ENCODE assay signal across 27 cellular contexts in genomic region chr4:15610855-15611254, GRCh38.
"Had no signal": no experiment of that assay in that cellular context is flagged by ENCODE, and none has a peak within 500 bp of the region (broad histone marks: within the 10 kb centered on the region; RNA-seq: fewer than 3 reads in every experiment).

No MANE protein-coding gene starts in this region.

- H3K4me1 Mint-ChIP-seq: endodermal cell, mesothelial cell of epicardium had no signal

- ATAC-seq: left ventricle myocardium superior; lower lobe of right lung; mucosa of descending colon; natural killer cell treated with Interleukin-12 subunit alpha and Interleukin-12 subunit beta and Interleukin-15 and Interleukin-18, amount 100 ng/mL, for 72 hours; right lobe of liver; stimulated activated naive B cell treated with anti-CD40 and anti-IgM and Interleukin-4, amounts not matched to agents 10 μg/mL and 1 μg/mL and 100 μg/mL, for 72 hours had no signal

- H3K27ac ChIP-seq: colonic mucosa, lower lobe of right lung, parathyroid adenoma, right lobe of liver, thoracic aorta, tibial nerve, upper lobe of left lung had no signal

- H3K27ac Mint-ChIP-seq: dendritic cell treated with granulocyte-macrophage colony-stimulating factor and Interleukin-4, amounts not matched to agents 40 ng/mL and 50 ng/mL, for 4 days; endodermal cell; mesothelial cell of epicardium; naive B cell; natural killer cell treated with Interleukin-12 subunit alpha and Interleukin-12 subunit beta and Interleukin-15 and Interleukin-18, amount 100 ng/mL, for 72 hours; stimulated activated naive B cell treated with anti-CD40 and anti-IgM and Interleukin-4, amounts not matched to agents 10 μg/mL and 1 μg/mL and 100 μg/mL, for 72 hours; stimulated activated naive CD8-positive, alpha-beta T cell treated with anti-CD3 and anti-CD28 coated beads, Interleukin-15, Interleukin-2, amounts not matched to agents 100 ng/mL and 50 ng/mL, for 24 hours had no signal

- H3K36me3 ChIP-seq: colonic mucosa, thoracic aorta had no signal

- H3K9me3 Mint-ChIP-seq: immature natural killer cell; natural killer cell treated with Interleukin-12 subunit alpha and Interleukin-12 subunit beta and Interleukin-15 and Interleukin-18, amount 100 ng/mL, for 72 hours; neural crest cell; stimulated activated naive CD8-positive, alpha-beta T cell treated with anti-CD3 and anti-CD28 coated beads, Interleukin-15, Interleukin-2, amounts not matched to agents 100 ng/mL and 50 ng/mL, for 24 hours had no signal

- H3K27me3 Mint-ChIP-seq: dendritic cell treated with granulocyte-macrophage colony-stimulating factor and Interleukin-4, amounts not matched to agents 40 ng/mL and 50 ng/mL, for 4 days; naive B cell; natural killer cell treated with Interleukin-12 subunit alpha and Interleukin-12 subunit beta and Interleukin-15 and Interleukin-18, amount 100 ng/mL, for 72 hours; progenitor cell of endocrine pancreas; stimulated activated naive B cell treated with anti-CD40 and anti-IgM and Interleukin-4, amounts not matched to agents 10 μg/mL and 1 μg/mL and 100 μg/mL, for 72 hours; stimulated activated naive CD8-positive, alpha-beta T cell treated with anti-CD3 and anti-CD28 coated beads, Interleukin-15, Interleukin-2, amounts not matched to agents 100 ng/mL and 50 ng/mL, for 24 hours had no signal

- H3K4me1 ChIP-seq: colonic mucosa, lower lobe of right lung, parathyroid adenoma, right lobe of liver, upper lobe of left lung had no signal

- H3K4me3 Mint-ChIP-seq: dendritic cell treated with granulocyte-macrophage colony-stimulating factor and Interleukin-4, amounts not matched to agents 40 ng/mL and 50 ng/mL, for 4 days; endodermal cell; immature natural killer cell; mesothelial cell of epicardium; naive B cell; natural killer cell treated with Interleukin-12 subunit alpha and Interleukin-12 subunit beta and Interleukin-15 and Interleukin-18, amount 100 ng/mL, for 72 hours; neural crest cell; stimulated activated naive B cell treated with anti-CD40 and anti-IgM and Interleukin-4, amounts not matched to agents 10 μg/mL and 1 μg/mL and 100 μg/mL, for 72 hours; stimulated activated naive CD8-positive, alpha-beta T cell treated with anti-CD3 and anti-CD28 coated beads, Interleukin-15, Interleukin-2, amounts not matched to agents 100 ng/mL and 50 ng/mL, for 24 hours had no signal

- H3K4me3 ChIP-seq: colonic mucosa, lower lobe of right lung, mucosa of descending colon, right lobe of liver, thoracic aorta, tibial nerve, upper lobe of left lung had no signal

- H3K9ac ChIP-seq: parathyroid adenoma had no signal

- DNase-seq: colonic mucosa; effector CD8-positive, alpha-beta T cell; endodermal cell; hypothalamus; immature natural killer cell; islet precursor cell; left ventricle myocardium superior; lower lobe of right lung; mesenchymal stem cell; mucosa of descending colon; naive B cell; right lobe of liver; small intestine; stimulated activated CD4-positive, alpha-beta T cell treated with anti-CD3 and anti-CD28 coated beads, Interleukin-15, amount 100 ng/mL, for 24 hours; stimulated activated CD4-positive, alpha-beta T cell treated with anti-CD3 and anti-CD28 coated beads, Interleukin-2, amount 100 ng/mL, for 48 hours; stimulated activated naive B cell treated with anti-CD40 and anti-IgM and Interleukin-4, amounts not matched to agents 10 μg/mL and 1 μg/mL and 100 μg/mL, for 72 hours; upper lobe of left lung had no signal

- H3K27me3 ChIP-seq: colonic mucosa, right lobe of liver, tibial nerve, upper lobe of left lung had no signal

- H2AFZ ChIP-seq: parathyroid adenoma had no signal

- H3K9me3 ChIP-seq: colonic mucosa, lower lobe of right lung, mucosa of descending colon, right lobe of liver, thoracic aorta, tibial nerve, upper lobe of left lung had no signal

- FAIRE-seq: urothelium cell line had no signal
